In the genomic region with DNA sequence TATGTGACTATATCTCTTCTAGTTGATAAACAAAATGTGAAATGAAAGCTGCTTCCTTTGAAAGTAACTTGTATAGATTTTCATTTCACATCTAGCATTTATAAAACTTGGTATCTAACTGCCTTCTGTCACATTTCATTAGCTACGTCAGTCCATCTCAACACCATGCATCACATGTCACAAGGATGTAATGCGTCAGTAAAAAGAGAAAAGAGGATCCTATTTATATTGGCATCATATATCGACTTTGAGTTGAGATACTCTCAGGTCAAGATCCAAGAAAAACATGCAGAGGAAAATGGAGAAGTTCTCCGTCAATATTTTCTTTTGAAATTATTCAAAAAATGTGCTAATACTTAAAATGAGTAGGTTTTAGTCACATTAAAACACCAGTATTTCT, we compare ENCODE assay signal across 21 cellular contexts.
"Had no signal": no experiment of that assay in that cellular context is flagged by ENCODE, and none has a peak within 500 bp of the region (broad histone marks: within the 10 kb centered on the region; RNA-seq: fewer than 3 reads in every experiment).

No MANE protein-coding gene starts in this region.

- DNase-seq: cerebellar nuclear complex; dorsolateral prefrontal cortex; effector CD8-positive, alpha-beta T cell; foreskin fibroblast; glutamatergic neuron; islet precursor cell; left lung; mesendoderm; naive B cell; nephron progenitor cell; posterior cingulate gyrus; right cardiac atrium; small intestine; stimulated activated CD4-positive, alpha-beta T cell treated with anti-CD3 and anti-CD28 coated beads, Interleukin-2, amount 100 ng/mL, for 48 hours; stimulated activated naive CD8-positive, alpha-beta T cell treated with anti-CD3 and anti-CD28 coated beads, Interleukin-15, Interleukin-2, amounts not matched to agents 100 U/mL and 50 U/mL, for 24 hours; tibial artery; uterus had no signal

- FAIRE-seq: small intestine had no signal

- H3K4me3 ChIP-seq: coronary artery, dorsolateral prefrontal cortex, gastroesophageal sphincter, left lung, tibial artery, upper lobe of left lung, uterus had no signal

- H3K27me3 Mint-ChIP-seq: naive B cell had no signal

- ATAC-seq: esophagus mucosa; gastroesophageal sphincter; left lung; right cardiac atrium; stimulated activated naive CD8-positive, alpha-beta T cell treated with anti-CD3 and anti-CD28 coated beads, Interleukin-15, Interleukin-2, amounts not matched to agents 100 U/mL and 50 U/mL, for 24 hours had no signal

- H3K9me3 Mint-ChIP-seq: nephron progenitor cell had no signal

- H3K4me1 Mint-ChIP-seq: naive B cell had no signal

- H3K27ac Mint-ChIP-seq: naive B cell, nephron progenitor cell had no signal

- H3K36me3 Mint-ChIP-seq: naive B cell had no signal

- H3K4me3 Mint-ChIP-seq: naive B cell, nephron progenitor cell had no signal

- H3K27me3 ChIP-seq: dorsolateral prefrontal cortex, gastroesophageal sphincter, left lung, tibial artery, upper lobe of left lung, uterus had no signal

- H3K27ac ChIP-seq: coronary artery, dorsolateral prefrontal cortex, gastroesophageal sphincter, left lung, tibial artery, upper lobe of left lung, uterus had no signal

- H3K36me3 ChIP-seq: gastroesophageal sphincter, left lung, tibial artery, upper lobe of left lung, uterus had no signal
